Comparison of ENCODE assay signal across 1 cellular context in the genomic region with DNA sequence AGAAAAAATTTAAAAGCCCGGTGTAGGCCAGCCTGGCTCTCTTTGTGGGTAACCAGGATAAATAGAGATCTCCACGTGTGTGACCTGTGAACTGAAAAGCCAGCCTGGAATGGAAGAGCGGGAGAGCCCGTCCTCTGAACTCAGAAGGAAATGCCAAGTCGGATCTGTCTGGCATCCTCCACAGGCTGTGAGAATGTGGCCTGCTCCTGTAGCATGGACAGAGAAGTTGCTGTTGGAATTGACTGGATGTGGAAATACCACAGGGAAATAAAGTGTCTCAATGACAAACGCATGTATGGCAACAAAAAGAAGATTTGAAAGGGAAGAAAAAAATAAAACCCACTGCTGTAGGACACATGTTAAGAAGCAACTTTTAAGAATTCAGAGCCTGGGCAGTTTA.
TF ChIP-seq lines count a peak whose summit lies in the region.

No MANE protein-coding gene starts in this region.

TF ChIP-seq in WTC11, 78 proteins besides CTCF, POLR2A, EP300 and RAD21:
- TF ChIP-seq, protein P1, sequence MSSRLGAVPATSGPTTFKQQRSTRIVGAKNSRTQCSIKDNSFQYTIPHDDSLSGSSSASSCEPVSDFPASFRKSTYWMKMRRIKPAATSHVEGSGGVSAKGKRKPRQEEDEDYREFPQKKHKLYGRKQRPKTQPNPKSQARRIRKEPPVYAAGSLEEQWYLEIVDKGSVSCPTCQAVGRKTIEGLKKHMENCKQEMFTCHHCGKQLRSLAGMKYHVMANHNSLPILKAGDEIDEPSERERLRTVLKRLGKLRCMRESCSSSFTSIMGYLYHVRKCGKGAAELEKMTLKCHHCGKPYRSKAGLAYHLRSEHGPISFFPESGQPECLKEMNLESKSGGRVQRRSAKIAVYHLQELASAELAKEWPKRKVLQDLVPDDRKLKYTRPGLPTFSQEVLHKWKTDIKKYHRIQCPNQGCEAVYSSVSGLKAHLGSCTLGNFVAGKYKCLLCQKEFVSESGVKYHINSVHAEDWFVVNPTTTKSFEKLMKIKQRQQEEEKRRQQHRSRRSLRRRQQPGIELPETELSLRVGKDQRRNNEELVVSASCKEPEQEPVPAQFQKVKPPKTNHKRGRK (CRISPR knock-in tag; IDR thresholded peaks at IDR 0.05; ENCODE audit: borderline replicate concordance), result no peak
